Comparison of ENCODE assay signal across 32 cellular contexts in genomic region chr16:54706406-54706805, GRCh38.
DNase-seq lines count a peak whose midpoint lies in the region; ATAC-seq, FAIRE-seq and TF ChIP-seq lines count a peak whose summit lies in the region.
"Had no signal": no experiment of that assay in that cellular context is flagged by ENCODE, and none has a peak within 500 bp of the region (broad histone marks: within the 10 kb centered on the region; RNA-seq: fewer than 3 reads in every experiment).

No MANE protein-coding gene starts in this region.

- H4K20me1 ChIP-seq in HepG2 (ENCODE audit: insufficient read depth, low read length) (no peaks in the 10 kb centered on the region), K562 (replicated peaks; ENCODE audit: control insufficient read depth, insufficient read depth, low read length) (no peaks in the 10 kb centered on the region)
- H4K20me1 ChIP-seq: BLaER1; BLaER1 treated with 17β-estradiol and CSF1 and Interleukin-3, amounts not matched to agents 10 nM and 100 nM had no signal

- H3K4me1 ChIP-seq in HepG2 (ENCODE audit: insufficient read depth, low read length): no peaks in the 10 kb centered on the region
- H3K4me1 ChIP-seq in right lobe of liver: no peaks in the 10 kb centered on the region
- no peaks in the 10 kb centered on the region for H3K4me1 ChIP-seq in A549
- no peaks in the 10 kb centered on the region for H3K4me1 ChIP-seq in K562 (replicated peaks in 1 of 2; ENCODE audit: control insufficient read depth in 2 of 2, insufficient read depth in 2 of 2, low read length in 2 of 2)
- H3K4me1 ChIP-seq: BE2C; BLaER1; BLaER1 treated with 17β-estradiol and CSF1 and Interleukin-3, amounts not matched to agents 10 nM and 100 nM; Caco-2 had no signal

- no peak for TF ChIP-seq EP300 in HepG2 (IDR thresholded peaks at IDR 0.05; ENCODE audit: low read depth in 2 of 2, low read length in 2 of 2)
- TF ChIP-seq EP300 in HepG2 (CRISPR knock-in tag; IDR thresholded peaks at IDR 0.05; ENCODE audit: borderline replicate concordance): no peak
- TF ChIP-seq EP300 in A549 (IDR thresholded peaks at IDR 0.05): no peak
- TF ChIP-seq EP300 in K562 (IDR thresholded peaks at IDR 0.05; ENCODE audit: low read length): no peak

- H3K9me3 ChIP-seq in HepG2 (ENCODE audit: low read length) (no peaks in the 10 kb centered on the region), right lobe of liver (no peaks in the 10 kb centered on the region), A549 (0 out of 3 replicates have a peak, but pooled peaks cover 3% of the 10 kb centered on the region), K562 (replicated peaks; ENCODE audit: control insufficient read depth, insufficient read depth, low read depth, low read length) (no peaks in the 10 kb centered on the region)
- H3K9me3 ChIP-seq: BE2C, BLaER1, Caco-2 had no signal

- no peaks in the 10 kb centered on the region for H3K36me3 ChIP-seq in HepG2 (replicated peaks in 1 of 2; ENCODE audit: control insufficient read depth in 1 of 2, insufficient read depth in 2 of 2, low read length in 2 of 2)
- H3K36me3 ChIP-seq in right lobe of liver: no peaks in the 10 kb centered on the region
- no peaks in the 10 kb centered on the region for H3K36me3 ChIP-seq in K562 (ENCODE audit: control insufficient read depth, insufficient read depth, low read length)
- H3K36me3 ChIP-seq: BE2C; BLaER1; BLaER1 treated with 17β-estradiol and CSF1 and Interleukin-3, amounts not matched to agents 10 nM and 100 nM had no signal

- FAIRE-seq in HepG2 (lab: Jason Lieb, UNC): no peak
- FAIRE-seq in A549 (lab: Jason Lieb, UNC): no peak
- no peak for FAIRE-seq in K562 (lab: Jason Lieb, UNC)
- FAIRE-seq: A204.1, D721Med had no signal

- POLR2A ChIA-PET in HepG2 (lab: Yijun Ruan, JAX) (no interaction called here), A549 (lab: Yijun Ruan, JAX) (no interaction called here), K562 (lab: Yijun Ruan, JAX) (no interaction called here)

- no peak overlapping the region for H3K4me3 ChIP-seq in HepG2 (replicated peaks in 1 of 3; ENCODE audit: insufficient read depth in 1 of 3, low read depth in 2 of 3, low read length in 3 of 3)
- no peak overlapping the region for H3K4me3 ChIP-seq in right lobe of liver
- no peak overlapping the region for H3K4me3 ChIP-seq in A549
- no peak overlapping the region for H3K4me3 ChIP-seq in K562
- H3K4me3 ChIP-seq: BLaER1; BLaER1 treated with 17β-estradiol and CSF1 and Interleukin-3, amounts not matched to agents 10 nM and 100 nM had no signal

- intact Hi-C loops in HepG2 (cut with micrococcal nuclease; ENCODE audit: unreplicated experiment) (no loop called here), right lobe of liver (cut with DNase I) (no loop called here), K562 (cut with micrococcal nuclease) (no loop called here)

- no peak for TF ChIP-seq POLR2A in HepG2 (IDR thresholded peaks at IDR 0.05; ENCODE audit: insufficient read depth in 1 of 2, low read depth in 2 of 2, low read length in 2 of 2)
- TF ChIP-seq POLR2A in right lobe of liver (IDR thresholded peaks at IDR 0.05): no peak
- TF ChIP-seq POLR2A in A549 (IDR thresholded peaks at IDR 0.05; ENCODE audit: low read length): no peak
- no peak for TF ChIP-seq POLR2A in K562 (conservative IDR thresholded peaks at IDR 0.05)

- no peak overlapping the region for H3K27ac ChIP-seq in HepG2 (ENCODE audit: extremely low read length, insufficient read depth, low read length)
- H3K27ac ChIP-seq in right lobe of liver: no peak overlapping the region
- H3K27ac ChIP-seq in A549: no peak overlapping the region
- H3K27ac ChIP-seq in K562 (ENCODE audit: extremely low read depth, low read depth, low read length): no peak overlapping the region
- H3K27ac ChIP-seq: 22Rv1; BLaER1; BLaER1 treated with 17β-estradiol and CSF1 and Interleukin-3, amounts not matched to agents 10 nM and 100 nM; C4-2B had no signal

- H2AFZ ChIP-seq in HepG2 (ENCODE audit: low read length) (no peak overlapping the region), K562 (ENCODE audit: low read depth, low read length) (no peak overlapping the region)

- BruUV-seq in HepG2 (replicated peaks; lab: Mats Ljungman, UMichigan): no TSS peak
- no TSS peak for BruUV-seq in K562 (replicated peaks; lab: Mats Ljungman, UMichigan)

- TF ChIP-seq RAD21 in HepG2 (CRISPR knock-in tag; IDR thresholded peaks at IDR 0.05) (no peak), A549 (conservative IDR thresholded peaks at IDR 0.05 in 1 of 2, IDR thresholded peaks at IDR 0.05 in 1 of 2) (no peak), K562 (CRISPR knock-in tag; conservative IDR thresholded peaks at IDR 0.05 in 1 of 2, IDR thresholded peaks at IDR 0.05 in 1 of 2) (no peak)

- CTCF ChIA-PET in HepG2 (lab: Yijun Ruan, JAX; ENCODE audit: low intra/inter-chr PET ratio, low total read pairs): no interaction called here
- CTCF ChIA-PET in A549 (lab: Yijun Ruan, JAX): no interaction called here
- CTCF ChIA-PET in K562 (lab: Yijun Ruan, JAX; ENCODE audit: low intra/inter-chr PET ratio): no interaction called here

- H3K9me1 ChIP-seq in K562 (ENCODE audit: control insufficient read depth, insufficient read depth, low read length): no peaks in the 10 kb centered on the region

- TF ChIP-seq CTCF in HepG2 (CRISPR knock-in tag; IDR thresholded peaks at IDR 0.05) (no peak), right lobe of liver (IDR thresholded peaks at IDR 0.05) (no peak), A549 (IDR thresholded peaks at IDR 0.05) (no peak), K562 (IDR thresholded peaks at IDR 0.05 in 2 of 3, conservative IDR thresholded peaks at IDR 0.05 in 1 of 3; ENCODE audit: insufficient read depth in 2 of 3, low read depth in 1 of 3, low read length in 3 of 3) (no peak)

- H3K27me3 ChIP-seq in HepG2 (ENCODE audit: control insufficient read depth in 1 of 2, insufficient read depth in 2 of 2, low read length in 2 of 2): no peaks in the 10 kb centered on the region; a peak in 2 of 5 replicates
- H3K27me3 ChIP-seq in right lobe of liver: no peaks in the 10 kb centered on the region
- H3K27me3 ChIP-seq in K562 (ENCODE audit: control insufficient read depth in 2 of 2, insufficient read depth in 2 of 2, low read length in 2 of 2): no peaks in the 10 kb centered on the region
- H3K27me3 ChIP-seq: BE2C; BLaER1; BLaER1 treated with 17β-estradiol and CSF1 and Interleukin-3, amounts not matched to agents 10 nM and 100 nM had no signal

- WGBS in HepG2 (ENCODE audit: low lambda C conversion rate): 21% methylated on average over 2 of the region's 2 CpGs
- 30% methylated on average over 2 of the region's 2 CpGs for WGBS in right lobe of liver (ENCODE audit: insufficient coverage, low coverage, low lambda C conversion rate, missing lambda C conversion rate)
- 4% methylated on average over 2 of the region's 2 CpGs for WGBS in A549 (ENCODE audit: missing lambda C conversion rate)
- 0% methylated on average over 2 of the region's 2 CpGs for WGBS in K562 (ENCODE audit: insufficient coverage, low coverage, missing lambda C conversion rate)

- ATAC-seq in HepG2 (no peak), right lobe of liver (no peak), A549 (no peak), K562 (no peak)
- ATAC-seq: CD8-positive, alpha-beta T cell had no signal

- H3K4me2 ChIP-seq in HepG2 (ENCODE audit: low read depth, low read length) (no peak overlapping the region), A549 (no peak overlapping the region), K562 (ENCODE audit: insufficient read depth, low read length) (no peak overlapping the region)
- H3K4me2 ChIP-seq: BLaER1; BLaER1 treated with 17β-estradiol and CSF1 and Interleukin-3, amounts not matched to agents 10 nM and 100 nM had no signal

- H3K9ac ChIP-seq in HepG2 (ENCODE audit: insufficient read depth, low read depth, low read length) (no peak overlapping the region), K562 (ENCODE audit: insufficient read depth in 1 of 2, low read depth in 2 of 2, low read length in 2 of 2) (no peak overlapping the region)
- H3K9ac ChIP-seq: BLaER1; BLaER1 treated with 17β-estradiol and CSF1 and Interleukin-3, amounts not matched to agents 10 nM and 100 nM had no signal

- in situ Hi-C loops in HepG2 (cut with HindIII; ENCODE audit: extremely low pct_ligation_motif_present, low pct_unique_long_range_greater_than_20kb) (no loop called here), K562 (cut with MboI) (no loop called here)

- DNase-seq in HepG2 (ENCODE audit: low spot score): no peak
- no peak for DNase-seq in right lobe of liver
- DNase-seq in A549 (ENCODE audit: low read depth in 1 of 2, low spot score in 1 of 2): no peak
- no peak for DNase-seq in K562 (ENCODE audit: extremely low read depth in 1 of 4, low spot score in 3 of 4)
- DNase-seq in foreskin melanocyte: no peak
- DNase-seq in SKM-1 (lab: John Stamatoyannopoulos, UW; ENCODE audit: unreplicated experiment): no peak
- DNase-seq: 8988T; ACHN; AML-193; BE2C; C1 segment of cervical spinal cord; Caco-2; Calu3; CD4-positive, alpha-beta memory T cell; CD4-positive, alpha-beta T cell; CD4-positive, CD25-positive, alpha-beta regulatory T cell; CD8-positive, alpha-beta memory T cell; CD8-positive, alpha-beta T cell; COR-L47; DMS 273 treated with DMSO at 0.1 percent for 48 hours; DMS153; DMS53; DMS79; DMS79 treated with DMSO at 0.1 percent for 48 hours; DND-41; EL had no signal

- H3K79me2 ChIP-seq in HepG2 (ENCODE audit: insufficient read depth, low read length) (no peaks in the 10 kb centered on the region), K562 (ENCODE audit: control insufficient read depth, insufficient read depth, low read length) (no peaks in the 10 kb centered on the region)

TF ChIP-seq in HepG2, 621 proteins besides CTCF, POLR2A, EP300 and RAD21:
- TF ChIP-seq FOXM1 (CRISPR knock-in tag; IDR thresholded peaks at IDR 0.05): no peak
- no peak for TF ChIP-seq TCF7 (IDR thresholded peaks at IDR 0.05; ENCODE audit: low read depth)
- peak; percentile 34 to 61; a peak in 3 of 4 replicates for TF ChIP-seq MAFK (conservative IDR thresholded peaks at IDR 0.05 in 1 of 2, IDR thresholded peaks at IDR 0.05 in 1 of 2; ENCODE audit: low read length in 2 of 2)
- TF ChIP-seq NKX3-1 (CRISPR knock-in tag; IDR thresholded peaks at IDR 0.05): no peak

TF ChIP-seq in A549, 52 proteins besides CTCF, POLR2A, EP300 and RAD21:
- TF ChIP-seq HEYL (CRISPR knock-in tag; IDR thresholded peaks at IDR 0.05) (no peak), MAFK (IDR thresholded peaks at IDR 0.05; ENCODE audit: partially characterized antibody) (peak; percentile 20)

TF ChIP-seq in K562, 482 proteins besides CTCF, POLR2A, EP300 and RAD21:
- no peak for TF ChIP-seq POLR2G (IDR thresholded peaks at IDR 0.05; ENCODE audit: low read depth, low read length)
- TF ChIP-seq ZNF316 (IDR thresholded peaks at IDR 0.05): peak; percentile 73
- TF ChIP-seq C11orf30 (IDR thresholded peaks at IDR 0.05; ENCODE audit: low read depth): peak; percentile 52

Comparison
In these comparisons a context has a peak if more than half of its experiments do, and no peak if none do; other contexts are left out.
1. Of the 241 proteins assayed by ChIP-seq in both HepG2 and K562: peak only in HepG2: MAFK; only in K562: none; in both: none; in neither: 240.